In genomic region chr21:25421327-25422028, GRCh38 we compare ENCODE assay signal across 8 cellular contexts.
DNase-seq lines count a peak whose midpoint lies in the region; ATAC-seq and TF ChIP-seq lines count a peak whose summit lies in the region.

No MANE protein-coding gene starts in this region.

- ATAC-seq in GM21619 (IDR thresholded peaks at IDR 0.05; ENCODE audit: unreplicated experiment), result peak; percentile 64
- peak; percentile 90 for ATAC-seq in activated naive CD8-positive, alpha-beta T cell treated with anti-CD3 and anti-CD28 coated beads, Interleukin-2, amount 50 U/mL, for 24 hours
- ATAC-seq in mucosa of descending colon, result peak; percentile 82

- no peaks in the 10 kb centered on the region for H3K36me3 ChIP-seq in mucosa of descending colon (ENCODE audit: low read depth)

- peak; percentile 20 for DNase-seq in SKM-1 treated with dmso at 0.1 percent for 144 hours (lab: John Stamatoyannopoulos, UW; ENCODE audit: unreplicated experiment)
- DNase-seq in activated naive CD8-positive, alpha-beta T cell treated with anti-CD3 and anti-CD28 coated beads, Interleukin-2, amount 50 U/mL, for 24 hours, result peak; percentile 56
- peak in 1 of 3 donors; percentile 50 for DNase-seq in mucosa of descending colon
- DNase-seq in type B pancreatic cell (ENCODE audit: extremely low spot score, unreplicated experiment), result no peak
- DNase-seq in epidermal melanocyte (ENCODE audit: insufficient read length, low spot score), result no peak

- peak; percentile 74 for TF ChIP-seq CTCF in GM12872 (IDR thresholded peaks at IDR 0.05; ENCODE audit: insufficient read depth, low read depth, low read length)
- TF ChIP-seq CTCF in mucosa of descending colon (IDR thresholded peaks at IDR 0.05), result no peak
- peak; percentile 56 for TF ChIP-seq CTCF in type B pancreatic cell (conservative IDR thresholded peaks at IDR 0.05)

- H3K4me1 Mint-ChIP-seq in IgD-negative memory B cell (peaks cover 29 to 39% (median 36%) of the 10 kb centered on the region in 3 donors), type B pancreatic cell (ENCODE audit: unreplicated experiment) (no peaks in the 10 kb centered on the region)
- H3K4me1 Mint-ChIP-seq in activated naive CD8-positive, alpha-beta T cell treated with anti-CD3 and anti-CD28 coated beads, Interleukin-2, amount 50 U/mL, for 24 hours, result peaks cover 85% of the 10 kb centered on the region

- intact Hi-C loops in mucosa of descending colon (cut with DNase I, micrococcal nuclease), result no loop called here

- H3K27me3 Mint-ChIP-seq in IgD-negative memory B cell (no peaks in the 10 kb centered on the region), type B pancreatic cell (peaks cover 8% of the 10 kb centered on the region)
- H3K27me3 Mint-ChIP-seq in activated naive CD8-positive, alpha-beta T cell treated with anti-CD3 and anti-CD28 coated beads, Interleukin-2, amount 50 U/mL, for 24 hours, result no peaks in the 10 kb centered on the region

- no peak overlapping the region for H3K4me3 ChIP-seq in mucosa of descending colon

- peak overlapping the region; percentile 25 to 93 (median 31) for H3K27ac Mint-ChIP-seq in IgD-negative memory B cell
- H3K27ac Mint-ChIP-seq in activated naive CD8-positive, alpha-beta T cell treated with anti-CD3 and anti-CD28 coated beads, Interleukin-2, amount 50 U/mL, for 24 hours, result peak overlapping the region; percentile 93
- no peak overlapping the region for H3K27ac Mint-ChIP-seq in type B pancreatic cell

- H3K4me3 Mint-ChIP-seq in IgD-negative memory B cell (peak overlapping the region; percentile 7 to 56 (median 39)), type B pancreatic cell (no peak overlapping the region)
- H3K4me3 Mint-ChIP-seq in activated naive CD8-positive, alpha-beta T cell treated with anti-CD3 and anti-CD28 coated beads, Interleukin-2, amount 50 U/mL, for 24 hours, result peak overlapping the region; percentile 74

- no peaks in the 10 kb centered on the region for H3K9me3 ChIP-seq in mucosa of descending colon

- no peaks in the 10 kb centered on the region for H3K4me1 ChIP-seq in mucosa of descending colon (ENCODE audit: low read depth)

- H3K36me3 Mint-ChIP-seq in IgD-negative memory B cell (no peaks in the 10 kb centered on the region), type B pancreatic cell (no peaks in the 10 kb centered on the region)
- H3K36me3 Mint-ChIP-seq in activated naive CD8-positive, alpha-beta T cell treated with anti-CD3 and anti-CD28 coated beads, Interleukin-2, amount 50 U/mL, for 24 hours (ENCODE audit: low read depth), result peaks cover 20% of the 10 kb centered on the region

- no peaks in the 10 kb centered on the region for H3K9me3 Mint-ChIP-seq in IgD-negative memory B cell
- H3K9me3 Mint-ChIP-seq in activated naive CD8-positive, alpha-beta T cell treated with anti-CD3 and anti-CD28 coated beads, Interleukin-2, amount 50 U/mL, for 24 hours, result no peaks in the 10 kb centered on the region
- no peaks in the 10 kb centered on the region for H3K9me3 Mint-ChIP-seq in type B pancreatic cell

Comparison
In these comparisons a context has a peak if more than half of its experiments do, and no peak if none do; other contexts are left out.
1. DNase-seq: peak in SKM-1 treated with dmso at 0.1 percent for 144 hours (single experiment) and activated naive CD8-positive, alpha-beta T cell treated with anti-CD3 and anti-CD28 coated beads, Interleukin-2, amount 50 U/mL, for 24 hours (single experiment); none in type B pancreatic cell (single experiment) and epidermal melanocyte (single experiment).
2. Peak in every context shown above with its lines, with median percentiles within 50 percentile points of each other: ATAC-seq.